ENCODE assay signal across 8 cellular contexts in the genomic region with DNA sequence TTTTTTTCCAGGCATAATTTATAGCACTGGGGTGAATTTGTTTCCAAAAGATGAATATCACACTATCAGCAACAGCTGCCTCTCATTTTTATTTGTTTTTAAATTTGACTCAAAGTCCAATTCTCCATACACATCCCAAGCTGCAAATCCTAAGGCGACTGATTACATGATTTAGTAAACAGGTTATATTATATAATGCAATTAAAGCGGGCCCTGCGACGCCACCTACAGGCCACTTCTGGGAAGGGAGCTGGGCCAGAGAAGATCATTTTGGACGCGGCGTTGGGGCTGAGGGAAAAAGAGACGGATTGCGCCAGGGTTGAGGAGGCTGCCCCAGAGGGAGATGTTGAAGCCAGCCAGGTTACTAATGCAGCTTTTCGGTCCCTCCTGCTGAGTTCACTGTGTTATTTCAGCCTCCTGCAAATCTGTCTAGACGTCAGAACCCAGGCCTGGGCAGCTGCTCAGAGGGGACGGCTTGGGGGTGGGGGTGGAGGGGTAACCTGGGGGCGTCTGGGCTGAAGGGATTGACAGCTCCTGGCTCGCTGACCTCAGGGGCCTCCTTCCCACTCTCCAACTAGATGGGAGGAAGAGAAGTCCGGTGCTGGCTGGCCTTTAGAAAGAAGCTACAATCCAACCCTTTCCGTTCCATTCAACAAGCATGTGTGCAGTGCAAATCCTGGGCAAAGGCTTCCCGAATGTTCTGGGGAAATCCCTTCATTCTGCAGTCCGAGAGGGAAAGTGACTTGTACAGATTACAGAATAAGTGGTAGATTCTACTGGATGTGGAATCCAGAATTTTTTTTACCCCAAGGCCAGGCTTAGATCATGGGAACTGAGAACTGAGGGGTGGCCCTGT.
DNase-seq lines count a peak whose midpoint lies in the region; ATAC-seq and TF ChIP-seq lines count a peak whose summit lies in the region.

No MANE protein-coding gene starts in this region.

- H3K27me3 Mint-ChIP-seq in T-cell: peaks cover 15 to 21% of the 10 kb centered on the region in 2 donors

- no peak overlapping the region for H3K27ac ChIP-seq in mammary epithelial cell (ENCODE audit: insufficient read depth, low read depth, low read length)

- ATAC-seq in T-cell (replicated peaks in 1 of 4): peak in 1 of 4 experiments; percentile 38
- no peak for ATAC-seq in GM18519 (IDR thresholded peaks at IDR 0.05; ENCODE audit: low FRiP score, unreplicated experiment)

- H3K4me2 ChIP-seq in mammary epithelial cell (ENCODE audit: insufficient read depth, low read depth, low read length): no peak overlapping the region

- CTCF ChIA-PET in T-cell (lab: Charles Lee): interaction anchor here (0.6 to 1.8 kb wide), 6 partner anchors 9 to 930 kb away, joined by 3 to 9 read pairs (median 4); no protein-coding TSS in a partner anchor
- CTCF ChIA-PET in mammary epithelial cell (lab: Charles Lee; ENCODE audit: low non-redundant PET): interaction anchor here (0.6 to 0.9 kb wide), 7 partner anchors 12 to 1020 kb away, joined by 3 to 4 read pairs (median 3); no protein-coding TSS in a partner anchor

- no peaks in the 10 kb centered on the region for H3K79me2 ChIP-seq in mammary epithelial cell (ENCODE audit: insufficient read depth, low read length)

- in situ Hi-C loops in mammary epithelial cell (cut with MboI; ENCODE audit: low sequenced_read_pairs in 2 of 2): loop anchor here (5.0 to 10.0 kb wide), 3 partner anchors 181 to 381 kb away; a partner anchor contains a TSS

- H3K9me3 Mint-ChIP-seq in T-cell: no peaks in the 10 kb centered on the region

- intact Hi-C loops in mammary epithelial cell (cut with micrococcal nuclease): loop anchor here (1.0 to 2.0 kb wide), 4 partner anchors 83 to 509 kb away; a partner anchor contains a TSS

- WGBS in mammary epithelial cell (ENCODE audit: low coverage, missing lambda C conversion rate): 13% methylated on average over 17 of the region's 18 CpGs

- peak; percentile 6 to 18 for DNase-seq in NCI-H446 (lab: John Stamatoyannopoulos, UW)
- no peak for DNase-seq in NCI-H446 treated with DMSO at 0.1 percent for 48 hours (lab: John Stamatoyannopoulos, UW)
- peak; percentile 25 for DNase-seq in LNCaP clone FGC (ENCODE audit: low read depth)
- DNase-seq in T-cell: peak in 22 of 34 experiments; percentile 4 to 42 (median 22)
- DNase-seq in mammary epithelial cell: peak; percentile 32
- peak; percentile 78 for DNase-seq in islet precursor cell
- peak; percentile 31 for DNase-seq in stimulated activated CD4-positive, alpha-beta T cell treated with anti-CD3 and anti-CD28 coated beads, Interleukin-12 subunit alpha, Interleukin-12 subunit beta, amount 100 ng/mL, for 4 hours

- H3K4me3 Mint-ChIP-seq in T-cell: no peak overlapping the region

- no peaks in the 10 kb centered on the region for H3K4me1 ChIP-seq in mammary epithelial cell (ENCODE audit: insufficient read depth, low read length)

- H3K36me3 ChIP-seq in mammary epithelial cell (ENCODE audit: insufficient read depth, low read length): no peaks in the 10 kb centered on the region

- no peaks in the 10 kb centered on the region for H3K9me3 ChIP-seq in mammary epithelial cell (replicated peaks; ENCODE audit: insufficient read depth, low read length)

- TF ChIP-seq CTCF in LNCaP clone FGC (IDR thresholded peaks at IDR 0.05; ENCODE audit: control insufficient read depth, extremely low read depth, insufficient read depth) (peak; percentile 85), mammary epithelial cell (conservative IDR thresholded peaks at IDR 0.05 in 1 of 2, IDR thresholded peaks at IDR 0.05 in 1 of 2; ENCODE audit: extremely low read depth in 1 of 2, insufficient read depth in 1 of 2, low read depth in 1 of 2, low read length in 2 of 2) (peak; percentile 85 to 89)

- no TSS peak for BruUV-seq in mammary epithelial cell (replicated peaks; lab: Mats Ljungman, UMichigan)

- POLR2A ChIA-PET in T-cell (lab: Charles Lee): no interaction called here

- no peaks in the 10 kb centered on the region for H3K27me3 ChIP-seq in mammary epithelial cell (ENCODE audit: insufficient read depth, low read length)

- no peaks in the 10 kb centered on the region for H3K36me3 Mint-ChIP-seq in T-cell

- H2AFZ ChIP-seq in mammary epithelial cell (ENCODE audit: low read depth, low read length): no peak overlapping the region

- peaks cover 0 to 2% (median 0%) of the 10 kb centered on the region in 3 donors for H3K4me1 Mint-ChIP-seq in T-cell

- dilution Hi-C loops in mammary epithelial cell (cut with HindIII; ENCODE audit: low sequenced_read_pairs): no loop called here

- H3K9ac ChIP-seq in mammary epithelial cell (ENCODE audit: insufficient read depth, low read length): no peak overlapping the region

- no peak overlapping the region for H3K27ac Mint-ChIP-seq in T-cell

- H3K4me3 ChIP-seq in LNCaP clone FGC (ENCODE audit: low read depth, low read length) (no peak overlapping the region), mammary epithelial cell (replicated peaks in 1 of 3; ENCODE audit: insufficient read depth in 1 of 3, low read depth in 2 of 3, low read length in 3 of 3) (no peak overlapping the region)

- no peaks in the 10 kb centered on the region for H4K20me1 ChIP-seq in mammary epithelial cell (ENCODE audit: insufficient read depth, low read length)
